In the genomic region with DNA sequence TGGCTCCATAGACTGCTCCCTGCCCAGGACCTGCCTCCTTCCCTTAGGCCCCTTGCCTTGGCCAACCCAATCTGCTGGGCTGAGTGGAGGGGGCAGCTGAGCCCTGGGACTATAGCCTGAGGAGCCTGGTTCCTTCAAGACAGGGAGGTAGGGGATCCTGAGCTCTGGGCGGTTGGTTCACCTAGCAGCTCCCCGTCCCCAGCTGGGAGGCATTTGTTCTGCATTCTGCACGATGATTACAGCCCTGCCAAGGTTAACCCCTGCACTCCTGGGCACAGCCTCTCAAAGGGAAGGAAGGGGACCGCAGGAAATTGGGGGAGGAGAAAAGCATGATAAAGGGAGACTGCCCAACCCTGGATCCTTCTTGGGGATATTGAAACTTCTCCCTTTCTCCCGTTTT, we compare ENCODE assay signal across 18 cellular contexts. TPM values are rescaled to one million over a fixed set of nuclear protein-coding genes. Genes with fewer than 3 reads are reported as not detected.
A peak's percentile ranks its signal among the peaks of the same experiment; 100 is the strongest.
DNase-seq lines count a peak whose midpoint lies in the region; ATAC-seq, FAIRE-seq and TF ChIP-seq lines count a peak whose summit lies in the region.
"Had no signal": no experiment of that assay in that cellular context is flagged by ENCODE, and none has a peak within 500 bp of the region (broad histone marks: within the 10 kb centered on the region; RNA-seq: fewer than 3 reads in every experiment).

No MANE protein-coding gene starts in this region.

- H4K20me1 ChIP-seq in keratinocyte (ENCODE audit: control insufficient read depth, extremely low read depth, insufficient read depth, low read length), result no peaks in the 10 kb centered on the region

- no peak overlapping the region for H3K27ac Mint-ChIP-seq in type B pancreatic cell
- H3K27ac Mint-ChIP-seq: effector memory CD8-positive, alpha-beta T cell had no signal

- H3K79me2 ChIP-seq in keratinocyte (ENCODE audit: control insufficient read depth, insufficient read depth, low read length), result peaks cover 11% of the 10 kb centered on the region

- H3K27me3 Mint-ChIP-seq in type B pancreatic cell, result peaks cover 7% of the 10 kb centered on the region

- H3K27ac ChIP-seq in keratinocyte (ENCODE audit: control insufficient read depth, insufficient read depth, low read length) (no peak overlapping the region), psoas muscle (peak overlapping the region; percentile 58)

- TF ChIP-seq CTCF in keratinocyte (optimal IDR thresholded peaks at IDR 0.05 in 1 of 3, IDR thresholded peaks at IDR 0.05 in 1 of 3, conservative IDR thresholded peaks at IDR 0.05 in 1 of 3; ENCODE audit: extremely low read depth in 1 of 3, insufficient read depth in 2 of 3, low read length in 3 of 3) (no peak), psoas muscle (IDR thresholded peaks at IDR 0.05) (no peak), type B pancreatic cell (conservative IDR thresholded peaks at IDR 0.05) (no peak)

- no peak overlapping the region for H3K4me3 Mint-ChIP-seq in type B pancreatic cell
- H3K4me3 Mint-ChIP-seq: effector memory CD8-positive, alpha-beta T cell had no signal

- dilution Hi-C loops in keratinocyte (cut with MboI; ENCODE audit: extremely low pct_ligation_motif_present, low sequenced_read_pairs), result no loop called here

- H3K4me1 Mint-ChIP-seq in type B pancreatic cell (ENCODE audit: unreplicated experiment), result peaks cover 35% of the 10 kb centered on the region

- peak overlapping the region; percentile 8 for H3K4me2 ChIP-seq in keratinocyte (ENCODE audit: control insufficient read depth, extremely low read depth, insufficient read depth, low read depth, low read length)

- H3K36me3 ChIP-seq in H7 (replicated peaks; ENCODE audit: control insufficient read depth, insufficient read depth, low read length) (no peaks in the 10 kb centered on the region), keratinocyte (ENCODE audit: control insufficient read depth in 2 of 2, extremely low read depth in 1 of 2, insufficient read depth in 2 of 2, low read length in 2 of 2) (no peaks in the 10 kb centered on the region), psoas muscle (ENCODE audit: insufficient read depth in 1 of 2, low read depth in 1 of 2) (no peaks in the 10 kb centered on the region)

- WGBS in psoas muscle, 3 donors, result 21 to 27% (median 23%) methylated on average over 5 of the region's 5 CpGs

- H3K27me3 ChIP-seq in H7 (ENCODE audit: control insufficient read depth, insufficient read depth, low read length) (peaks cover 11% of the 10 kb centered on the region), keratinocyte (ENCODE audit: control insufficient read depth, extremely low read depth, insufficient read depth, low read length) (no peaks in the 10 kb centered on the region), psoas muscle (ENCODE audit: insufficient read depth in 3 of 3, low read length in 2 of 3) (peaks cover 0 to 61% (median 11%) of the 10 kb centered on the region in 3 donors)

- H3K4me3 ChIP-seq in H7 (ENCODE audit: insufficient read depth, low read depth, low read length) (no peak overlapping the region), keratinocyte (ENCODE audit: control insufficient read depth in 2 of 3, extremely low read depth in 1 of 3, insufficient read depth in 2 of 3, low read depth in 1 of 3, low read length in 3 of 3) (no peak overlapping the region), psoas muscle (no peak overlapping the region)
- H3K4me3 ChIP-seq: skin epidermis had no signal

- no peaks in the 10 kb centered on the region for H3K9me3 ChIP-seq in keratinocyte (ENCODE audit: control insufficient read depth, low read depth, low read length)
- H3K9me3 ChIP-seq in psoas muscle, result no peaks in the 10 kb centered on the region

- H3K9me3 Mint-ChIP-seq in type B pancreatic cell, result no peaks in the 10 kb centered on the region
- H3K9me3 Mint-ChIP-seq: effector memory CD8-positive, alpha-beta T cell had no signal

- no peaks in the 10 kb centered on the region for H3K9me1 ChIP-seq in keratinocyte (ENCODE audit: control insufficient read depth, extremely low read depth, insufficient read depth, low read length)

- H2AFZ ChIP-seq in keratinocyte (ENCODE audit: control insufficient read depth, low read length), result no peak overlapping the region

- H3K9ac ChIP-seq in keratinocyte (ENCODE audit: control insufficient read depth, extremely low read depth, insufficient read depth, low read length), result no peak overlapping the region

- no peak for FAIRE-seq in keratinocyte (lab: Jason Lieb, UNC)

- H3K4me1 ChIP-seq in keratinocyte (ENCODE audit: control insufficient read depth, extremely low read depth, insufficient read depth, low read length) (peaks cover 30% of the 10 kb centered on the region), psoas muscle (peaks cover 8% of the 10 kb centered on the region)

- ATAC-seq in psoas muscle (no peak), GM21717 (IDR thresholded peaks at IDR 0.05; ENCODE audit: unreplicated experiment) (no peak)
- ATAC-seq: effector memory CD8-positive, alpha-beta T cell had no signal

- no peaks in the 10 kb centered on the region for H3K36me3 Mint-ChIP-seq in type B pancreatic cell

- intact Hi-C loops in psoas muscle (cut with DNase I), result no loop called here

- peak; percentile 77 for DNase-seq in H7
- DNase-seq in RPMI7951 (ENCODE audit: low read depth), result peak; percentile 63
- DNase-seq in keratinocyte (ENCODE audit: low read depth, low spot score), result no peak
- no peak for DNase-seq in psoas muscle
- no peak for DNase-seq in NCI-H2196 treated with DMSO at 0.1 percent for 48 hours (lab: John Stamatoyannopoulos, UW; ENCODE audit: unreplicated experiment)
- no peak for DNase-seq in type B pancreatic cell (ENCODE audit: extremely low spot score, unreplicated experiment)
- DNase-seq: activated CD4-positive, alpha-beta T cell treated with anti-CD3 and anti-CD28 coated beads for 48 hours; activated CD8-positive, alpha-beta memory T cell treated with anti-CD3 and anti-CD28 coated beads, Interleukin-2, amount 50 U/mL, for 4 hours; activated gamma-delta T cell; AML-193; effector memory CD8-positive, alpha-beta T cell; hippocampal formation; Kasumi-1; NCI-H1092; stimulated activated CD4-positive, alpha-beta T cell treated with anti-CD3 and anti-CD28 coated beads, Interleukin-2, amount 100 ng/mL, for 48 hours had no signal

RNA-seq across cellular contexts. Expression of a gene that starts 3.5 kb away (rescaled TPM):
- total RNA-seq in H7 (2014; rRNA removed; shearing (Covaris generic)), result 13.3 and 22.5 TPM in 2 replicates
- 18.4 and 19.7 TPM in 2 replicates for total RNA-seq in RPMI7951 (2014; rRNA removed; shearing (Covaris generic))
- polyA plus RNA-seq in keratinocyte (10.5 to 18.4 TPM (median 13.5 TPM) in 3 replicates), psoas muscle (1 to 10 TPM; 3.8 to 5.9 (median 4.1) TPM)
- polyA plus RNA-seq in keratinocyte (2011; ENCODE audit: low read depth), result 6.4 TPM
- 11.7 and 31.5 TPM in 2 replicates for polyA plus RNA-seq in keratinocyte (2011; cell fraction: cytosol; rRNA removed)
- 16.0 and 26.2 TPM in 2 replicates for polyA plus RNA-seq in keratinocyte (2011; cell fraction: nucleus; rRNA removed)
- 41.6 and 60.2 TPM in 2 replicates for polyA plus RNA-seq in keratinocyte (2012; ENCODE audit: low replicate concordance)
- polyA minus RNA-seq in keratinocyte, result 7.8 to 54.4 TPM (median 10.1 TPM) in 3 replicates
- 45.7 TPM for polyA minus RNA-seq in keratinocyte (2011; cell fraction: cytosol; rRNA and poly(A)+ RNA removed)
- 16.0 and 17.5 TPM in 2 replicates for polyA minus RNA-seq in keratinocyte (2011; cell fraction: nucleus; rRNA and poly(A)+ RNA removed)
- total RNA-seq in psoas muscle (10 to 100 TPM in 2 of 4 donors, 1 to 10 TPM in 2; 6.9 to 13.8 (median 10.7) TPM), type B pancreatic cell (ENCODE audit: low replicate concordance) (20.5 and 30.4 TPM in 2 replicates)

RNA-seq across cellular contexts. Expression of a gene that starts 23.1 kb away (rescaled TPM):
- not detected in 2 replicates for total RNA-seq in H7 (2014; rRNA removed; shearing (Covaris generic))
- total RNA-seq in RPMI7951 (2014; rRNA removed; shearing (Covaris generic)), result not detected in 2 replicates
- not detected in 3 replicates for polyA plus RNA-seq in keratinocyte
- not detected for polyA plus RNA-seq in keratinocyte (2011; ENCODE audit: low read depth)
- polyA plus RNA-seq in keratinocyte (2011; cell fraction: cytosol; rRNA removed), result not detected in 2 replicates
- not detected in 2 replicates for polyA plus RNA-seq in keratinocyte (2011; cell fraction: nucleus; rRNA removed)
- not detected in 2 replicates for polyA plus RNA-seq in keratinocyte (2012; ENCODE audit: low replicate concordance)
- not detected in 3 replicates for polyA minus RNA-seq in keratinocyte
- polyA minus RNA-seq in keratinocyte (2011; cell fraction: cytosol; rRNA and poly(A)+ RNA removed), result not detected
- polyA minus RNA-seq in keratinocyte (2011; cell fraction: nucleus; rRNA and poly(A)+ RNA removed), result not detected in 2 replicates
- not detected for total RNA-seq in psoas muscle
- polyA plus RNA-seq in psoas muscle, result under 1 TPM in 2 of 3 donors, not detected in 1; 0.06 to 0.35 TPM
- total RNA-seq in type B pancreatic cell (ENCODE audit: low replicate concordance), result 2.6 and 8.7 TPM in 2 replicates

RNA-seq across cellular contexts. Expression of a gene that starts 37.5 kb away (rescaled TPM):
- total RNA-seq in H7 (2014; rRNA removed; shearing (Covaris generic)), result 16.5 and 18.4 TPM in 2 replicates
- total RNA-seq in RPMI7951 (2014; rRNA removed; shearing (Covaris generic)), result 3.5 and 3.6 TPM in 2 replicates
- polyA plus RNA-seq in keratinocyte (32.2 to 50.8 TPM (median 40.1 TPM) in 3 replicates), psoas muscle (1 to 10 TPM; 2.9 to 6.9 (median 4.1) TPM)
- 13.2 TPM for polyA plus RNA-seq in keratinocyte (2011; ENCODE audit: low read depth)
- 26.8 and 49.6 TPM in 2 replicates for polyA plus RNA-seq in keratinocyte (2011; cell fraction: cytosol; rRNA removed)
- polyA plus RNA-seq in keratinocyte (2011; cell fraction: nucleus; rRNA removed), result 58.9 and 89.7 TPM in 2 replicates
- polyA plus RNA-seq in keratinocyte (2012; ENCODE audit: low replicate concordance), result 22.8 and 71.2 TPM in 2 replicates
- 59.5 to 125 TPM (median 69.7 TPM) in 3 replicates for polyA minus RNA-seq in keratinocyte
- 127 TPM for polyA minus RNA-seq in keratinocyte (2011; cell fraction: cytosol; rRNA and poly(A)+ RNA removed)
- polyA minus RNA-seq in keratinocyte (2011; cell fraction: nucleus; rRNA and poly(A)+ RNA removed), result 55.1 and 62.4 TPM in 2 replicates
- total RNA-seq in psoas muscle (1 to 10 TPM; 3.8 to 8.0 (median 4.5) TPM), type B pancreatic cell (ENCODE audit: low replicate concordance) (9.9 and 14.8 TPM in 2 replicates)
- total RNA-seq: mononuclear cell had no signal

RNA-seq across cellular contexts. Expression of a gene that starts 51.9 kb away (rescaled TPM):
- total RNA-seq in H7 (2014; rRNA removed; shearing (Covaris generic)), result 67.9 and 98.6 TPM in 2 replicates
- 29.7 and 31.3 TPM in 2 replicates for total RNA-seq in RPMI7951 (2014; rRNA removed; shearing (Covaris generic))
- 29.2 to 36.4 TPM (median 32.5 TPM) in 3 replicates for polyA plus RNA-seq in keratinocyte
- 25.0 TPM for polyA plus RNA-seq in keratinocyte (2011; ENCODE audit: low read depth)
- polyA plus RNA-seq in keratinocyte (2011; cell fraction: cytosol; rRNA removed), result 22.9 and 26.0 TPM in 2 replicates
- polyA plus RNA-seq in keratinocyte (2011; cell fraction: nucleus; rRNA removed), result 104 and 125 TPM in 2 replicates
- 28.2 and 30.6 TPM in 2 replicates for polyA plus RNA-seq in keratinocyte (2012; ENCODE audit: low replicate concordance)
- 25.9 to 31.7 TPM (median 27.1 TPM) in 3 replicates for polyA minus RNA-seq in keratinocyte
- 25.9 TPM for polyA minus RNA-seq in keratinocyte (2011; cell fraction: cytosol; rRNA and poly(A)+ RNA removed)
- polyA minus RNA-seq in keratinocyte (2011; cell fraction: nucleus; rRNA and poly(A)+ RNA removed), result 30.6 and 40.9 TPM in 2 replicates
- 10 to 100 TPM; 31.9 to 37.2 (median 33.1) TPM for total RNA-seq in psoas muscle
- polyA plus RNA-seq in psoas muscle, result 10 to 100 TPM; 30.2 to 39.4 (median 39.4) TPM
- total RNA-seq in type B pancreatic cell (ENCODE audit: low replicate concordance), result 71.8 and 80.2 TPM in 2 replicates

Comparison
In these comparisons a context has a peak if more than half of its experiments do, and no peak if none do; other contexts are left out.
1. DNase-seq: peak in H7 (single experiment) and RPMI7951 (single experiment); none in keratinocyte (single experiment), psoas muscle (0 of 2), NCI-H2196 treated with DMSO at 0.1 percent for 48 hours (single experiment) and type B pancreatic cell (single experiment).